ENCODE assay signal across 12 cellular contexts in genomic region chrX:45750639-45751038, GRCh38.
DNase-seq lines count a peak whose midpoint lies in the region; ATAC-seq and TF ChIP-seq lines count a peak whose summit lies in the region.
"Had no signal": no experiment of that assay in that cellular context is flagged by ENCODE, and none has a peak within 500 bp of the region (broad histone marks: within the 10 kb centered on the region; RNA-seq: fewer than 3 reads in every experiment).

No MANE protein-coding gene starts in this region.

- H3K27ac ChIP-seq in heart right ventricle (peak overlapping the region in 5 of 10 donors; percentile 5 to 72 (median 56)), right atrium auricular region (no peak overlapping the region), gastroesophageal sphincter (peak overlapping the region in 2 of 4 donors; percentile 13 to 43), uterus (peak overlapping the region; percentile 28 to 57)

- no peak for TF ChIP-seq CTCF in heart right ventricle (IDR thresholded peaks at IDR 0.05)
- TF ChIP-seq CTCF in right atrium auricular region (IDR thresholded peaks at IDR 0.05), result no peak
- TF ChIP-seq CTCF in gastroesophageal sphincter (IDR thresholded peaks at IDR 0.05), result no peak
- TF ChIP-seq CTCF in uterus (IDR thresholded peaks at IDR 0.05), result no peak

- 44 to 61% methylated on average over 5 of the region's 5 CpGs for WGBS in heart right ventricle, 2 donors
- 50% methylated on average over 5 of the region's 5 CpGs; no CpG with 5 or more reads in 1 of the 2 donors for WGBS in gastroesophageal sphincter (ENCODE audit: low coverage in 1 of 2), 2 donors

- ATAC-seq in heart right ventricle (peak in 5 of 8 donors; percentile 42 to 65 (median 56)), gastroesophageal sphincter (peak; percentile 69)
- no peak for ATAC-seq in activated T-helper 17 cell treated with anti-CD3 and anti-CD28 coated beads, Interleukin-2, amount 50 U/mL, for 72 hours (replicated peaks)

- H3K4me1 Mint-ChIP-seq in activated T-helper 17 cell treated with anti-CD3 and anti-CD28 coated beads, Interleukin-2, amount 50 U/mL, for 72 hours, result peaks cover 14% of the 10 kb centered on the region

- intact Hi-C loops in heart right ventricle (cut with DNase I) (loop anchor here in 2 of 10 donors (5.0 kb wide), 1 partner anchor 428 kb away; no protein-coding TSS in a partner anchor), uterus (cut with DNase I; ENCODE audit: low total_unique reads) (no loop called here)

- no peak overlapping the region for H3K4me3 Mint-ChIP-seq in activated T-helper 17 cell treated with anti-CD3 and anti-CD28 coated beads, Interleukin-2, amount 50 U/mL, for 72 hours

- H3K36me3 Mint-ChIP-seq in activated T-helper 17 cell treated with anti-CD3 and anti-CD28 coated beads, Interleukin-2, amount 50 U/mL, for 72 hours (ENCODE audit: low read depth), result peaks cover 31% of the 10 kb centered on the region

- H3K27ac Mint-ChIP-seq in activated T-helper 17 cell treated with anti-CD3 and anti-CD28 coated beads, Interleukin-2, amount 50 U/mL, for 72 hours, result peak overlapping the region; percentile 42

- H3K9me3 Mint-ChIP-seq in activated T-helper 17 cell treated with anti-CD3 and anti-CD28 coated beads, Interleukin-2, amount 50 U/mL, for 72 hours, result no peaks in the 10 kb centered on the region

- H3K27me3 Mint-ChIP-seq in activated T-helper 17 cell treated with anti-CD3 and anti-CD28 coated beads, Interleukin-2, amount 50 U/mL, for 72 hours, result no peaks in the 10 kb centered on the region

- H3K36me3 ChIP-seq in heart right ventricle, result peaks cover 0 to 14% (median 0%) of the 10 kb centered on the region in 9 donors
- H3K36me3 ChIP-seq in right atrium auricular region, result no peaks in the 10 kb centered on the region
- H3K36me3 ChIP-seq in gastroesophageal sphincter, result no peaks in the 10 kb centered on the region
- peaks cover 0 to 3% of the 10 kb centered on the region in 2 donors for H3K36me3 ChIP-seq in uterus

- peaks cover 0 to 38% (median 0%) of the 10 kb centered on the region in 7 donors for H3K27me3 ChIP-seq in heart right ventricle
- H3K27me3 ChIP-seq in right atrium auricular region, result no peaks in the 10 kb centered on the region
- H3K27me3 ChIP-seq in gastroesophageal sphincter, result no peaks in the 10 kb centered on the region
- H3K27me3 ChIP-seq in uterus, result peaks cover 0 to 5% of the 10 kb centered on the region in 2 donors

- peaks cover 0 to 43% (median 11%) of the 10 kb centered on the region in 9 donors for H3K4me1 ChIP-seq in heart right ventricle
- H3K4me1 ChIP-seq in right atrium auricular region, result no peaks in the 10 kb centered on the region
- H3K4me1 ChIP-seq in gastroesophageal sphincter, result peaks cover 0 to 21% (median 0%) of the 10 kb centered on the region in 3 donors
- H3K4me1 ChIP-seq in uterus, result no peaks in the 10 kb centered on the region

- no peaks in the 10 kb centered on the region for H3K9me3 ChIP-seq in heart right ventricle
- no peaks in the 10 kb centered on the region for H3K9me3 ChIP-seq in right atrium auricular region
- H3K9me3 ChIP-seq in gastroesophageal sphincter, result no peaks in the 10 kb centered on the region
- H3K9me3 ChIP-seq in uterus, result no peaks in the 10 kb centered on the region

- H3K4me3 ChIP-seq in heart right ventricle (peak overlapping the region in 4 of 10 donors; percentile 33 to 46 (median 42)), right atrium auricular region (no peak overlapping the region), gastroesophageal sphincter (no peak overlapping the region), uterus (no peak overlapping the region)

- peak in 1 of 2 donors; percentile 25 for DNase-seq in heart right ventricle
- no peak for DNase-seq in right atrium auricular region (ENCODE audit: low spot score)
- DNase-seq in uterus, result no peak
- DNase-seq in superior temporal gyrus (ENCODE audit: extremely low spot score), result no peak
- DNase-seq in NCI-H1048 (lab: John Stamatoyannopoulos, UW), result no peak
- DNase-seq in activated T-cell treated with anti-CD3 and anti-CD28 coated beads for 4 hours, result no peak
- DNase-seq: activated naive CD4-positive, alpha-beta T cell; cerebellar nuclear complex; NCI-H345; occipital lobe had no signal

- TF ChIP-seq EP300 in gastroesophageal sphincter (IDR thresholded peaks at IDR 0.05), result no peak

- TF ChIP-seq POLR2A in gastroesophageal sphincter (IDR thresholded peaks at IDR 0.05) (no peak), uterus (IDR thresholded peaks at IDR 0.05) (no peak)

Comparison
In these comparisons a context has a peak if more than half of its experiments do, and no peak if none do; other contexts are left out.
1. H3K27ac ChIP-seq: peak in uterus (2 of 2); none in right atrium auricular region (0 of 2).